In genomic region chrX:130300010-130300282, GRCh38 we compare ENCODE assay signal across 19 cellular contexts.
"Had no signal": no experiment of that assay in that cellular context is flagged by ENCODE, and none has a peak within 500 bp of the region (broad histone marks: within the 10 kb centered on the region; RNA-seq: fewer than 3 reads in every experiment).

No MANE protein-coding gene starts in this region.

- H3K36me3 ChIP-seq: esophagus squamous epithelium, thyroid gland had no signal

- ATAC-seq: activated CD8-positive, alpha-beta memory T cell treated with anti-CD3 and anti-CD28 coated beads, Interleukin-2, amount 10 ng/mL, durations not matched to agents 7 days and 5 days; effector memory CD8-positive, alpha-beta T cell; left cardiac atrium had no signal

- H3K4me3 ChIP-seq: esophagus squamous epithelium, thyroid gland had no signal

- H3K9me3 ChIP-seq: esophagus squamous epithelium, thyroid gland had no signal

- DNase-seq: activated CD4-positive, alpha-beta memory T cell treated with anti-CD3 and anti-CD28 coated beads, Interleukin-2, amount 10 ng/mL, durations not matched to agents 7 days and 5 days; activated CD4-positive, alpha-beta T cell treated with anti-CD3 and anti-CD28 coated beads for 48 hours; activated CD4-positive, CD25-positive, alpha-beta regulatory T cell; activated CD8-positive, alpha-beta memory T cell treated with anti-CD3 and anti-CD28 coated beads, Interleukin-2, amount 10 ng/mL, durations not matched to agents 7 days and 5 days; activated naive CD4-positive, alpha-beta T cell; activated naive CD8-positive, alpha-beta T cell treated with anti-CD3 and anti-CD28 coated beads, Interleukin-2, amount 10 ng/mL, durations not matched to agents 7 days and 5 days; amygdala; dermis blood vessel endothelial cell; effector memory CD8-positive, alpha-beta T cell; esophagus squamous epithelium; left cardiac atrium; mesendoderm; nucleus accumbens; posterior cingulate gyrus; retina; stimulated activated CD4-positive, alpha-beta T cell treated with anti-CD3 and anti-CD28 coated beads, Interleukin-2, amount 100 ng/mL, for 24 hours; stimulated activated naive CD4-positive, alpha-beta T cell treated with Interleukin-2 at 50 U/mL for 16 hours; T1000; thyroid gland had no signal

- H3K27ac ChIP-seq: esophagus squamous epithelium, thyroid gland had no signal

- H3K4me1 ChIP-seq: esophagus squamous epithelium, thyroid gland had no signal

- H3K27me3 ChIP-seq: esophagus squamous epithelium, thyroid gland had no signal
